12 cellular contexts compared by ENCODE assay signal in genomic region chr9:107144475-107144874, GRCh38.
"Had no signal": no experiment of that assay in that cellular context is flagged by ENCODE, and none has a peak within 500 bp of the region (broad histone marks: within the 10 kb centered on the region; RNA-seq: fewer than 3 reads in every experiment).

No MANE protein-coding gene starts in this region.

- H3K27ac Mint-ChIP-seq: activated T-cell treated with anti-CD3 and anti-CD28 coated beads, Interleukin-2, amount 50 U/mL, for 72 hours; natural killer cell; stimulated activated naive CD8-positive, alpha-beta T cell treated with anti-CD3 and anti-CD28 coated beads, Interleukin-15, amount 100 ng/mL, for 72 hours had no signal

- H3K36me3 Mint-ChIP-seq: natural killer cell had no signal

- H3K4me1 Mint-ChIP-seq: natural killer cell; stimulated activated naive CD8-positive, alpha-beta T cell treated with anti-CD3 and anti-CD28 coated beads, Interleukin-15, amount 100 ng/mL, for 72 hours had no signal

- H3K4me3 Mint-ChIP-seq: activated T-cell treated with anti-CD3 and anti-CD28 coated beads, Interleukin-2, amount 50 U/mL, for 72 hours; natural killer cell; stimulated activated naive CD8-positive, alpha-beta T cell treated with anti-CD3 and anti-CD28 coated beads, Interleukin-15, amount 100 ng/mL, for 72 hours had no signal

- DNase-seq: activated CD4-positive, alpha-beta T cell treated with anti-CD3 and anti-CD28 coated beads for 1 hour; activated effector memory CD4-positive, alpha-beta T cell treated with anti-CD3 and anti-CD28 coated beads, Interleukin-2, amount 50 U/mL, for 16 hours; activated naive CD4-positive, alpha-beta T cell treated with anti-CD3 and anti-CD28 coated beads, Interleukin-2, amount 50 U/mL, for 16 hours; activated T-cell treated with anti-CD3 and anti-CD28 coated beads, Interleukin-2, amount 50 U/mL, for 72 hours; effector CD4-positive, alpha-beta T cell; esophagus squamous epithelium; lower lobe of right lung; natural killer cell; ovary; stimulated activated CD4-positive, alpha-beta T cell treated with anti-CD3 and anti-CD28 coated beads, Interleukin-4, amount 100 ng/mL, for 1 hour; stimulated activated naive CD8-positive, alpha-beta T cell treated with anti-CD3 and anti-CD28 coated beads, Interleukin-15, amount 100 ng/mL, for 72 hours; transverse colon had no signal

- H3K9me3 Mint-ChIP-seq: activated T-cell treated with anti-CD3 and anti-CD28 coated beads, Interleukin-2, amount 50 U/mL, for 72 hours; natural killer cell; stimulated activated naive CD8-positive, alpha-beta T cell treated with anti-CD3 and anti-CD28 coated beads, Interleukin-15, amount 100 ng/mL, for 72 hours had no signal
